Comparison of ENCODE assay signal across 1 cellular context in genomic region chrX:11125079-11125478, GRCh38.
TF ChIP-seq lines count a peak whose summit lies in the region.

No MANE protein-coding gene starts in this region.

TF ChIP-seq in HepG2, 621 proteins besides CTCF, POLR2A, EP300 and RAD21 (continued from another document):
- no peak for TF ChIP-seq EZH2 (conservative IDR thresholded peaks at IDR 0.05; ENCODE audit: low read depth, low read length)
- TF ChIP-seq KLF11 (CRISPR knock-in tag; IDR thresholded peaks at IDR 0.05), result no peak
- no peak for TF ChIP-seq ZNF382 (CRISPR knock-in tag; IDR thresholded peaks at IDR 0.05; ENCODE audit: borderline replicate concordance)
- no peak for TF ChIP-seq ZNF567 (CRISPR knock-in tag; IDR thresholded peaks at IDR 0.05; ENCODE audit: borderline replicate concordance)
- no peak for TF ChIP-seq ZFP62 (CRISPR knock-in tag; IDR thresholded peaks at IDR 0.05)
- no peak for TF ChIP-seq ADNP (CRISPR knock-in tag; IDR thresholded peaks at IDR 0.05)
- TF ChIP-seq, protein P1, sequence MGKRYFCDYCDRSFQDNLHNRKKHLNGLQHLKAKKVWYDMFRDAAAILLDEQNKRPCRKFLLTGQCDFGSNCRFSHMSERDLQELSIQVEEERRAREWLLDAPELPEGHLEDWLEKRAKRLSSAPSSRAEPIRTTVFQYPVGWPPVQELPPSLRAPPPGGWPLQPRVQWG (CRISPR knock-in tag; IDR thresholded peaks at IDR 0.05; ENCODE audit: borderline replicate concordance, low read depth), result no peak
- TF ChIP-seq ZNF343 (CRISPR knock-in tag; IDR thresholded peaks at IDR 0.05), result no peak
- no peak for TF ChIP-seq ZFP36 (IDR thresholded peaks at IDR 0.05; ENCODE audit: borderline replicate concordance, low read depth, low read length, partially characterized antibody)
TF ChIP-seq in HepG2: peak in this region for 0.
